ENCODE assay signal across 15 cellular contexts in genomic region chr2:74982581-74982980, GRCh38. TPM values are rescaled to one million over a fixed set of nuclear protein-coding genes. Genes with fewer than 3 reads are reported as not detected.
A peak's percentile ranks its signal among the peaks of the same experiment; 100 is the strongest.
DNase-seq lines count a peak whose midpoint lies in the region; ATAC-seq and TF ChIP-seq lines count a peak whose summit lies in the region.
"Had no signal": no experiment of that assay in that cellular context is flagged by ENCODE, and none has a peak within 500 bp of the region (broad histone marks: within the 10 kb centered on the region; RNA-seq: fewer than 3 reads in every experiment).

No MANE protein-coding gene starts in this region.

- no peaks in the 10 kb centered on the region for H4K20me1 ChIP-seq in PC-9 (ENCODE audit: insufficient read depth)

- H3K4me2 ChIP-seq in PC-9, result no peak overlapping the region

- no peak for TF ChIP-seq POLR2A in thyroid gland (IDR thresholded peaks at IDR 0.05)

- no peaks in the 10 kb centered on the region for H3F3A ChIP-seq in PC-9 (ENCODE audit: insufficient read depth, low read depth)

- H3K27ac Mint-ChIP-seq in activated T-cell treated with anti-CD3 and anti-CD28 coated beads, Interleukin-2, amount 50 U/mL, for 72 hours, result no peak overlapping the region
- H3K27ac Mint-ChIP-seq: nephron progenitor cell, T-cell had no signal

- H2AFZ ChIP-seq in PC-9, result no peak overlapping the region

- BruUV-seq in A673 (replicated peaks; lab: Mats Ljungman, UMichigan) (no TSS peak), PC-9 (replicated peaks; lab: Mats Ljungman, UMichigan) (no TSS peak)

- no peaks in the 10 kb centered on the region for H3K79me2 ChIP-seq in PC-9 (ENCODE audit: low read depth)

- DNase-seq in A673 (ENCODE audit: low spot score) (no peak), PC-9 (no peak), fibroblast of peridontal ligament (ENCODE audit: extremely low read depth) (peak; percentile 4), iPS-NIHi11 (ENCODE audit: low spot score) (no peak), ureter (ENCODE audit: low spot score) (no peak), thyroid gland (no peak)
- DNase-seq in activated T-cell treated with anti-CD3 and anti-CD28 coated beads, Interleukin-2, amount 50 U/mL, for 72 hours, result no peak
- DNase-seq: activated naive CD4-positive, alpha-beta T cell treated with Interleukin-2 at 50 U/mL for 16 hours; C1 segment of cervical spinal cord; MG63; NCI-H526 treated with DMSO at 0.1 percent for 48 hours; nephron progenitor cell; T-cell had no signal

- H3K4me3 Mint-ChIP-seq in activated T-cell treated with anti-CD3 and anti-CD28 coated beads, Interleukin-2, amount 50 U/mL, for 72 hours, result no peak overlapping the region
- H3K4me3 Mint-ChIP-seq: nephron progenitor cell, T-cell had no signal

- H3K9me3 Mint-ChIP-seq in activated T-cell treated with anti-CD3 and anti-CD28 coated beads, Interleukin-2, amount 50 U/mL, for 72 hours, result peaks cover 0 to 4% of the 10 kb centered on the region in 2 donors
- H3K9me3 Mint-ChIP-seq: nephron progenitor cell had no signal

- no peaks in the 10 kb centered on the region for H3K9me2 ChIP-seq in PC-9 (ENCODE audit: insufficient read depth)

- no peaks in the 10 kb centered on the region for H3K27me3 Mint-ChIP-seq in activated T-cell treated with anti-CD3 and anti-CD28 coated beads, Interleukin-2, amount 50 U/mL, for 72 hours (ENCODE audit: low read depth)
- H3K27me3 Mint-ChIP-seq: T-cell had no signal

- CTCF ChIA-PET in A673 (lab: Charles Lee) (no interaction called here), PC-9 (lab: Charles Lee) (no interaction called here)

- WGBS in thyroid gland, 2 donors, result 67 to 74% methylated on average over 3 of the region's 3 CpGs

- H3K36me3 Mint-ChIP-seq in activated T-cell treated with anti-CD3 and anti-CD28 coated beads, Interleukin-2, amount 50 U/mL, for 72 hours (ENCODE audit: insufficient read depth in 2 of 2), result peaks cover 3 to 10% of the 10 kb centered on the region in 2 donors

- ATAC-seq in activated T-cell treated with anti-CD3 and anti-CD28 coated beads, Interleukin-2, amount 50 U/mL, for 72 hours (replicated peaks in 1 of 2), result no peak
- ATAC-seq: T-cell had no signal

- H3K27me3 ChIP-seq in A673 (replicated peaks; ENCODE audit: insufficient read depth, low read depth, low read length, poor library complexity) (no peaks in the 10 kb centered on the region), PC-9 (ENCODE audit: insufficient read depth, low read depth) (no peaks in the 10 kb centered on the region), thyroid gland (no peaks in the 10 kb centered on the region)
- H3K27me3 ChIP-seq: MG63, vagina had no signal

- H3K4me3 ChIP-seq in A673 (ENCODE audit: low read depth, low read length, poor library complexity, severe bottlenecking) (no peak overlapping the region), PC-9 (no peak overlapping the region), thyroid gland (replicated peaks in 1 of 3) (no peak overlapping the region)
- H3K4me3 ChIP-seq: MG63, vagina had no signal

- POLR2A ChIA-PET in A673 (lab: Charles Lee; ENCODE audit: low non-redundant PET), result no interaction called here
- POLR2A ChIA-PET in PC-9 (lab: Charles Lee; ENCODE audit: unreplicated experiment), result no interaction called here

- TF ChIP-seq CTCF in A673 (conservative IDR thresholded peaks at IDR 0.05; ENCODE audit: low read depth, low read length), result peak; percentile 35
- peak; percentile 31; the same call in 1 of the 3 replicates for TF ChIP-seq CTCF in GM12872 (IDR thresholded peaks at IDR 0.05; ENCODE audit: insufficient read depth, low read depth, low read length)
- TF ChIP-seq CTCF in PC-9 (conservative IDR thresholded peaks at IDR 0.05), result peak; percentile 43; the same call in 1 of the 2 replicates
- TF ChIP-seq CTCF in thyroid gland (IDR thresholded peaks at IDR 0.05), result no peak

- H3K27ac ChIP-seq in A673 (ENCODE audit: low read depth, low read length, poor library complexity, severe bottlenecking) (no peak overlapping the region), PC-9 (no peak overlapping the region), thyroid gland (no peak overlapping the region)
- H3K27ac ChIP-seq: vagina had no signal

- H3K4me1 ChIP-seq in A673 (ENCODE audit: insufficient read depth, low read length, poor library complexity, severe bottlenecking) (no peaks in the 10 kb centered on the region), PC-9 (replicated peaks; ENCODE audit: insufficient read depth) (no peaks in the 10 kb centered on the region), thyroid gland (no peaks in the 10 kb centered on the region)
- H3K4me1 ChIP-seq: vagina had no signal

- intact Hi-C loops in A673 (cut with micrococcal nuclease; ENCODE audit: unreplicated experiment) (no loop called here), PC-9 (cut with micrococcal nuclease; ENCODE audit: unreplicated experiment) (no loop called here), thyroid gland (cut with DNase I) (no loop called here)

- no peaks in the 10 kb centered on the region for H3K4me1 Mint-ChIP-seq in activated T-cell treated with anti-CD3 and anti-CD28 coated beads, Interleukin-2, amount 50 U/mL, for 72 hours (ENCODE audit: low read depth)
- H3K4me1 Mint-ChIP-seq: nephron progenitor cell had no signal

- H3K36me3 ChIP-seq in A673 (ENCODE audit: insufficient read depth, low read length, poor library complexity, severe bottlenecking), result no peaks in the 10 kb centered on the region
- H3K36me3 ChIP-seq in PC-9 (ENCODE audit: low read depth), result no peaks in the 10 kb centered on the region
- no peaks in the 10 kb centered on the region for H3K36me3 ChIP-seq in thyroid gland
- H3K36me3 ChIP-seq: vagina had no signal

- H3K9me3 ChIP-seq in A673 (ENCODE audit: low read depth, low read length, poor library complexity, severe bottlenecking), result no peaks in the 10 kb centered on the region
- H3K9me3 ChIP-seq in PC-9 (ENCODE audit: insufficient read depth, low read depth), result peaks cover 7% of the 10 kb centered on the region; the same call in 1 of the 2 replicates
- no peaks in the 10 kb centered on the region for H3K9me3 ChIP-seq in thyroid gland
- H3K9me3 ChIP-seq: MG63, vagina had no signal

RNA-seq across cellular contexts. Expression of gene POLE4, which starts 24.1 kb away (rescaled TPM):
- total RNA-seq in A673 (2021) (60.6 and 63.4 TPM in 2 replicates), PC-9 (2021) (53.8 and 74.4 TPM in 2 replicates), ureter (41.7 TPM), thyroid gland (10 to 100 TPM; 18.1 to 37.6 (median 26.6) TPM)
- 10 to 100 TPM; 44.8 to 47.8 TPM for total RNA-seq in activated T-cell treated with anti-CD3 and anti-CD28 coated beads, Interleukin-2, amount 50 U/mL, for 72 hours

Comparison
In these comparisons a context has a peak if more than half of its experiments do, and no peak if none do; other contexts are left out.
1. CTCF ChIP-seq: peak in A673 (single experiment), GM12872 (single experiment) and PC-9 (single experiment); none in thyroid gland (0 of 6).